8 cellular contexts compared by ENCODE assay signal in the genomic region with DNA sequence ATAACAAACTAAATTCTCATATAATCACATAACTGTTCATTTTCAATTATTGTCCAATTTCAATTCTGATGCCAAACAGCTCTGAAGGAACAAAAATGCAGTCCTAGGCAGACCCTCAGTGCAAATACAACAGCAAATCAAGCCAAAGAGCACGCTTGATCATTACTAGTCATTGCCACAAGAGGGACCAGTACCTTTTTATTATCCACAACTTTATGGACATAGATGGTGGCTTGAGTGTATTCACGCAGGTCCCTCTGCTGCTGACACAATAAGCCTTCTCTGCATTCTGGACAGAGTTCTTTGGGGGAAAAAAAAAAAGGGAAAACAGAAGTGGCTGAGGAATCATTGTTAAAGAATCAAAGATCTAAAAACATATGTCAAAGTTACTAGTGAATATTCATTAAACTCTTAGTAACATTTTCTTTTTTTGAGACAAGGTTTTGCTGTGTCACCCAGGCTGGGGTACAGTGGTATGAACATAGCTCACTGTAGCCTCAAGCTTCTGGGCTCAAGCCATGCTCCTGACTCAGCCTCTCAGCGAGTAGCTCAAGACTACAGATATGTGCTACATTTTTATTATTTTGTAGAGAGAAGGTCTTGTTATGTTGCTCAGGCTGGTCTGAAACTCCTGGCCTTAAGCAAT. TPM values are rescaled to one million over a fixed set of nuclear protein-coding genes. Genes with fewer than 3 reads are reported as not detected.
DNase-seq lines count a peak whose midpoint lies in the region; ATAC-seq, FAIRE-seq and TF ChIP-seq lines count a peak whose summit lies in the region.

No MANE protein-coding gene starts in this region.

- H3K79me2 ChIP-seq in HepG2 (ENCODE audit: insufficient read depth, low read length) = no peaks in the 10 kb centered on the region

- H3K27ac ChIP-seq in angular gyrus (ENCODE audit: low read depth, low read length) (peak overlapping the region; percentile 76), HepG2 (ENCODE audit: extremely low read length, insufficient read depth, low read length) (peak overlapping the region; percentile 17)

- no peak for TF ChIP-seq EP300 in HepG2 (IDR thresholded peaks at IDR 0.05; ENCODE audit: low read depth in 2 of 2, low read length in 2 of 2)
- TF ChIP-seq EP300 in HepG2 (CRISPR knock-in tag; IDR thresholded peaks at IDR 0.05; ENCODE audit: borderline replicate concordance) = no peak

- POLR2A ChIA-PET in HepG2 (lab: Yijun Ruan, JAX) = no interaction called here

- no peaks in the 10 kb centered on the region for H3K9me3 ChIP-seq in HepG2 (ENCODE audit: low read length)

- intact Hi-C loops in HepG2 (cut with micrococcal nuclease; ENCODE audit: unreplicated experiment) = loop anchor here (1.0 kb wide), 1 partner anchor 79 kb away; no protein-coding TSS in a partner anchor

- no peak for TF ChIP-seq POLR2A in HepG2 (IDR thresholded peaks at IDR 0.05; ENCODE audit: insufficient read depth in 1 of 2, low read depth in 2 of 2, low read length in 2 of 2)

- FAIRE-seq in HepG2 (lab: Jason Lieb, UNC) = peak; percentile 62

- H3K27me3 ChIP-seq in HepG2 (ENCODE audit: control insufficient read depth in 1 of 2, insufficient read depth in 2 of 2, low read length in 2 of 2) = no peaks in the 10 kb centered on the region

- no peak overlapping the region for H3K4me2 ChIP-seq in HepG2 (ENCODE audit: low read depth, low read length)

- peak; percentile 49 for TF ChIP-seq CTCF in HepG2 (CRISPR knock-in tag; IDR thresholded peaks at IDR 0.05)

- 0 out of 2 replicates have a peak, but pooled peaks cover 5% of the 10 kb centered on the region for H4K20me1 ChIP-seq in HepG2 (ENCODE audit: insufficient read depth, low read length)

- peaks cover 12 to 47% of the 10 kb centered on the region in 2 experiments for H3K36me3 ChIP-seq in HepG2 (replicated peaks in 1 of 2; ENCODE audit: control insufficient read depth in 1 of 2, insufficient read depth in 2 of 2, low read length in 2 of 2)

- ATAC-seq in HepG2 = peak; percentile 71; the same call in 2 of the 3 replicates
- ATAC-seq in GM21423 (IDR thresholded peaks at IDR 0.05; ENCODE audit: unreplicated experiment) = no peak
- no peak for ATAC-seq in HG02763 (IDR thresholded peaks at IDR 0.05; ENCODE audit: unreplicated experiment)

- DNase-seq in NCI-H510A treated with DMSO at 0.1 percent for 48 hours (lab: John Stamatoyannopoulos, UW) = peak; percentile 58
- DNase-seq in NCI-H510A (lab: John Stamatoyannopoulos, UW) = no peak
- peak; percentile 15 for DNase-seq in LoVo (ENCODE audit: low spot score)
- DNase-seq in HepG2 (ENCODE audit: low spot score) = peak; percentile 39
- no peak for DNase-seq in OCI-M2 (lab: John Stamatoyannopoulos, UW; ENCODE audit: unreplicated experiment)

- no TSS peak for BruUV-seq in HepG2 (replicated peaks; lab: Mats Ljungman, UMichigan)

- no peak overlapping the region for H3K4me3 ChIP-seq in HepG2 (replicated peaks in 1 of 3; ENCODE audit: insufficient read depth in 1 of 3, low read depth in 2 of 3, low read length in 3 of 3)

- in situ Hi-C loops in HepG2 (cut with HindIII; ENCODE audit: extremely low pct_ligation_motif_present, low pct_unique_long_range_greater_than_20kb) = loop anchor here (10.0 kb wide), 1 partner anchor 261 kb away; no protein-coding TSS in a partner anchor

- CTCF ChIA-PET in HepG2 (lab: Yijun Ruan, JAX; ENCODE audit: low intra/inter-chr PET ratio, low total read pairs) = interaction anchor here (1.2 to 2.0 kb wide), 2 partner anchors 260 to 320 kb away, joined by 7 to 8 read pairs; no protein-coding TSS in a partner anchor

- 93% methylated on average over 3 of the region's 3 CpGs for WGBS in HepG2 (ENCODE audit: low lambda C conversion rate)

- no peak overlapping the region for H2AFZ ChIP-seq in HepG2 (ENCODE audit: low read length)

- H3K4me1 ChIP-seq in HepG2 (ENCODE audit: insufficient read depth, low read length) = peaks cover 41% of the 10 kb centered on the region

- TF ChIP-seq RAD21 in HepG2 (CRISPR knock-in tag; IDR thresholded peaks at IDR 0.05) = no peak

- H3K9ac ChIP-seq in HepG2 (ENCODE audit: insufficient read depth, low read depth, low read length) = no peak overlapping the region

TF ChIP-seq in HepG2, 621 proteins besides CTCF, POLR2A, EP300 and RAD21:
- TF ChIP-seq RFX3 (CRISPR knock-in tag; IDR thresholded peaks at IDR 0.05) (no peak), SMC3 (IDR thresholded peaks at IDR 0.05; ENCODE audit: low read length) (peak; percentile 55; the same call in 1 of the 2 replicates), CCDC6 (CRISPR knock-in tag; IDR thresholded peaks at IDR 0.05) (no peak), ZNF780A (CRISPR knock-in tag; IDR thresholded peaks at IDR 0.05) (no peak), STAG1 (CRISPR knock-in tag; IDR thresholded peaks at IDR 0.05) (peak; percentile 62), YEATS4 (CRISPR knock-in tag; IDR thresholded peaks at IDR 0.05; ENCODE audit: borderline replicate concordance) (no peak), ZNF577 (CRISPR knock-in tag; IDR thresholded peaks at IDR 0.05; ENCODE audit: borderline replicate concordance, low read depth) (no peak), NPAS2 (CRISPR knock-in tag; IDR thresholded peaks at IDR 0.05; ENCODE audit: borderline replicate concordance) (no peak), ZNF24 (IDR thresholded peaks at IDR 0.05) (no peak)
- TF ChIP-seq, protein P1, sequence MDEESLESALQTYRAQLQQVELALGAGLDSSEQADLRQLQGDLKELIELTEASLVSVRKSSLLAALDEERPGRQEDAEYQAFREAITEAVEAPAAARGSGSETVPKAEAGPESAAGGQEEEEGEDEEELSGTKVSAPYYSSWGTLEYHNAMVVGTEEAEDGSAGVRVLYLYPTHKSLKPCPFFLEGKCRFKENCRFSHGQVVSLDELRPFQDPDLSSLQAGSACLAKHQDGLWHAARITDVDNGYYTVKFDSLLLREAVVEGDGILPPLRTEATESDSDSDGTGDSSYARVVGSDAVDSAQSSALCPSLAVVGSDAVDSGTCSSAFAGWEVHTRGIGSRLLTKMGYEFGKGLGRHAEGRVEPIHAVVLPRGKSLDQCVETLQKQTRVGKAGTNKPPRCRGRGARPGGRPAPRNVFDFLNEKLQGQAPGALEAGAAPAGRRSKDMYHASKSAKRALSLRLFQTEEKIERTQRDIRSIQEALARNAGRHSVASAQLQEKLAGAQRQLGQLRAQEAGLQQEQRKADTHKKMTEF (CRISPR knock-in tag; IDR thresholded peaks at IDR 0.05) = no peak
- TF ChIP-seq, protein P2, sequence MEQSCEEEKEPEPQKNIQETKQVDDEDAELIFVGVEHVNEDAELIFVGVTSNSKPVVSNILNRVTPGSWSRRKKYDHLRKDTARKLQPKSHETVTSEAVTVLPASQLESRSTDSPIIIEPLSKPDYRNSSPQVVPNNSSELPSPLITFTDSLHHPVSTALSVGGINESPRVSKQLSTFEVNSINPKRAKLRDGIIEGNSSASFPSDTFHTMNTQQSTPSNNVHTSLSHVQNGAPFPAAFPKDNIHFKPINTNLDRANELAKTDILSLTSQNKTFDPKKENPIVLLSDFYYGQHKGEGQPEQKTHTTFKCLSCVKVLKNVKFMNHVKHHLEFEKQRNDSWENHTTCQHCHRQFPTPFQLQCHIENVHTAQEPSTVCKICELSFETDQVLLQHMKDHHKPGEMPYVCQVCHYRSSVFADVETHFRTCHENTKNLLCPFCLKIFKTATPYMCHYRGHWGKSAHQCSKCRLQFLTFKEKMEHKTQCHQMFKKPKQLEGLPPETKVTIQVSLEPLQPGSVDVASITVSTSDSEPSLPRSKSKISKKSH (CRISPR knock-in tag; IDR thresholded peaks at IDR 0.05; ENCODE audit: borderline replicate concordance) = no peak
- TF ChIP-seq, protein P3, sequence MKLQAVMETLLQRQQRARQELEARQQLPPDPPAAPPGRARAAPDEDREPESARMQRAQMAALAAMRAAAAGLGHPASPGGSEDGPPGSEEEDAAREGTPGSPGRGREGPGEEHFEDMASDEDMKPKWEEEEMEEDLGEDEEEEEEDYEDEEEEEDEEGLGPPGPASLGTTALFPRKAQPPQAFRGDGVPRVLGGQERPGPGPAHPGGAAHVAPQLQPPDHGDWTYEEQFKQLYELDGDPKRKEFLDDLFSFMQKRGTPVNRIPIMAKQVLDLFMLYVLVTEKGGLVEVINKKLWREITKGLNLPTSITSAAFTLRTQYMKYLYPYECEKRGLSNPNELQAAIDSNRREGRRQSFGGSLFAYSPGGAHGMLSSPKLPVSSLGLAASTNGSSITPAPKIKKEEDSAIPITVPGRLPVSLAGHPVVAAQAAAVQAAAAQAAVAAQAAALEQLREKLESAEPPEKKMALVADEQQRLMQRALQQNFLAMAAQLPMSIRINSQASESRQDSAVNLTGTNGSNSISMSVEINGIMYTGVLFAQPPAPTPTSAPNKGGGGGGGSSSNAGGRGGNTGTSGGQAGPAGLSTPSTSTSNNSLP (IDR thresholded peaks at IDR 0.05; ENCODE audit: low read depth, low read length) = peak; percentile 70; the same call in 1 of the 2 replicates

RNA-seq across cellular contexts. Expression of a gene that starts 34.3 kb away (rescaled TPM):
- 9.7 and 11.9 TPM in 2 replicates for total RNA-seq in HepG2 (2016; rRNA removed; fragmentation: Illumina TruSeq; extraction: Trizol)
- total RNA-seq in HepG2 (2016; cell fraction: cytosol; rRNA removed; fragmentation: Illumina TruSeq; extraction: Trizol; ENCODE audit: low read depth) = 3.8 and 5.0 TPM in 2 replicates
- total RNA-seq in HepG2 (2016; cell fraction: insoluble cytoplasmic fraction; rRNA removed; fragmentation: Illumina TruSeq; extraction: Trizol) = 7.8 and 12.1 TPM in 2 replicates
- 9.5 and 11.5 TPM in 2 replicates for total RNA-seq in HepG2 (2016; cell fraction: membrane; rRNA removed; fragmentation: Illumina TruSeq; extraction: Trizol)
- 13.6 and 14.7 TPM in 2 replicates for total RNA-seq in HepG2 (2016; cell fraction: nucleus; rRNA removed; fragmentation: Illumina TruSeq; extraction: Trizol)
- polyA plus RNA-seq in HepG2 (2011; rRNA removed) = 37.5 and 46.1 TPM in 2 replicates
- 21.6 and 24.9 TPM in 2 replicates for polyA plus RNA-seq in HepG2 (2011; cell fraction: cytosol; rRNA removed)
- 114 and 133 TPM in 2 replicates for polyA plus RNA-seq in HepG2 (2011; cell fraction: nucleus; rRNA removed)
- polyA plus RNA-seq in HepG2 (2012) = 22.0 and 27.8 TPM in 2 replicates
- 5.3 and 7.0 TPM in 2 replicates for polyA plus RNA-seq in HepG2 (2016; cell fraction: cytosol; fragmentation: Illumina TruSeq; extraction: Trizol; ENCODE audit: low read depth)
- polyA plus RNA-seq in HepG2 (2016; cell fraction: insoluble cytoplasmic fraction; fragmentation: Illumina TruSeq; extraction: Trizol; ENCODE audit: low read depth) = 17.1 and 23.0 TPM in 2 replicates
- 14.4 and 18.4 TPM in 2 replicates for polyA plus RNA-seq in HepG2 (2016; cell fraction: membrane; fragmentation: Illumina TruSeq; extraction: Trizol; ENCODE audit: low read depth)
- polyA plus RNA-seq in HepG2 (2016; cell fraction: nucleus; fragmentation: Illumina TruSeq; extraction: Trizol; ENCODE audit: insufficient read depth, low read depth) = 58.0 and 62.8 TPM in 2 replicates
- 18.4 and 45.8 TPM in 2 replicates for polyA minus RNA-seq in HepG2 (2011; rRNA and poly(A)+ RNA removed; ENCODE audit: low replicate concordance)
- polyA minus RNA-seq in HepG2 (2011; cell fraction: cytosol; rRNA and poly(A)+ RNA removed) = 12.8 and 14.1 TPM in 2 replicates
- polyA minus RNA-seq in HepG2 (2011; cell fraction: nucleus; rRNA and poly(A)+ RNA removed) = 20.8 and 23.4 TPM in 2 replicates

Comparison
In these comparisons a context has a peak if more than half of its experiments do, and no peak if none do; other contexts are left out.
1. DNase-seq: peak in NCI-H510A treated with DMSO at 0.1 percent for 48 hours (single experiment), LoVo (single experiment) and HepG2 (single experiment); none in NCI-H510A (single experiment) and OCI-M2 (single experiment).